ENCODE assay signal across 9 cellular contexts in genomic region chr2:236176417-236176816, GRCh38. TPM values are rescaled to one million over a fixed set of nuclear protein-coding genes. Genes with fewer than 3 reads are reported as not detected.
DNase-seq lines count a peak whose midpoint lies in the region; ATAC-seq and TF ChIP-seq lines count a peak whose summit lies in the region.
"Had no signal": no experiment of that assay in that cellular context is flagged by ENCODE, and none has a peak within 500 bp of the region (broad histone marks: within the 10 kb centered on the region; RNA-seq: fewer than 3 reads in every experiment).

No MANE protein-coding gene starts in this region.

- peaks cover 33% of the 10 kb centered on the region for H3K4me1 ChIP-seq in body of pancreas
- H3K4me1 ChIP-seq in mucosa of descending colon (ENCODE audit: low read depth) = peaks cover 14% of the 10 kb centered on the region

- 6 to 11% methylated on average over 7 of the region's 7 CpGs for WGBS in body of pancreas, 2 donors

- TF ChIP-seq POLR2A in body of pancreas (IDR thresholded peaks at IDR 0.05) = no peak

- H3K9me3 ChIP-seq in body of pancreas (no peaks in the 10 kb centered on the region), mucosa of descending colon (no peaks in the 10 kb centered on the region)

- H3K4me3 ChIP-seq in body of pancreas (no peak overlapping the region), mucosa of descending colon (no peak overlapping the region)

- TF ChIP-seq RAD21 in Ishikawa (IDR thresholded peaks at IDR 0.05; ENCODE audit: low read depth) = peak; percentile 6; the same call in 1 of the 2 replicates

- intact Hi-C loops in body of pancreas (cut with DNase I) = loop anchor here (5.0 kb wide), 1 partner anchor 409 kb away; no protein-coding TSS in a partner anchor
- intact Hi-C loops in mucosa of descending colon (cut with DNase I, micrococcal nuclease) = no loop called here

- TF ChIP-seq EP300 in Ishikawa (IDR thresholded peaks at IDR 0.05; ENCODE audit: borderline replicate concordance) = no peak

- ATAC-seq in body of pancreas = no peak
- peak; percentile 46 for ATAC-seq in mucosa of descending colon
- ATAC-seq in omental fat pad (ENCODE audit: low FRiP score) = no peak
- ATAC-seq: activated naive CD8-positive, alpha-beta T cell treated with anti-CD3 and anti-CD28 coated beads, Interleukin-2, amount 50 U/mL, for 24 hours had no signal

- H3K36me3 ChIP-seq in body of pancreas (replicated peaks in 1 of 2; ENCODE audit: insufficient read depth in 1 of 2, low read depth in 2 of 2) (no peaks in the 10 kb centered on the region), mucosa of descending colon (ENCODE audit: low read depth) (no peaks in the 10 kb centered on the region)

- no peak overlapping the region for H3K27ac ChIP-seq in body of pancreas

- H3K27me3 ChIP-seq in body of pancreas = peaks cover 0 to 63% of the 10 kb centered on the region in 2 donors

- peak in 5 of 7 experiments; percentile 12 to 36 (median 24) for TF ChIP-seq CTCF in body of pancreas (IDR thresholded peaks at IDR 0.05)
- peak; percentile 40 for TF ChIP-seq CTCF in mucosa of descending colon (IDR thresholded peaks at IDR 0.05)
- TF ChIP-seq CTCF in omental fat pad (IDR thresholded peaks at IDR 0.05) = no peak

- peak; percentile 80 for DNase-seq in ELF-1 (ENCODE audit: low read depth, low spot score)
- no peak for DNase-seq in body of pancreas
- DNase-seq in mucosa of descending colon = peak in 1 of 3 donors; percentile 34
- no peak for DNase-seq in medulla oblongata (ENCODE audit: extremely low spot score)
- no peak for DNase-seq in cerebellar nuclear complex (lab: John Stamatoyannopoulos, UW)
- DNase-seq in NCI-H510A treated with DMSO at 0.1 percent for 48 hours (lab: John Stamatoyannopoulos, UW) = no peak
- no peak for DNase-seq in omental fat pad (ENCODE audit: low spot score)
- DNase-seq: activated naive CD8-positive, alpha-beta T cell treated with anti-CD3 and anti-CD28 coated beads, Interleukin-2, amount 50 U/mL, for 24 hours had no signal

TF ChIP-seq in Ishikawa, 13 proteins besides CTCF, POLR2A, EP300 and RAD21:
- TF ChIP-seq NFIC (IDR thresholded peaks at IDR 0.05) = no peak
- no peak for TF ChIP-seq FOXM1 (IDR thresholded peaks at IDR 0.05; ENCODE audit: borderline replicate concordance, low read depth)
- TF ChIP-seq CEBPB (IDR thresholded peaks at IDR 0.05) = no peak
- no peak for TF ChIP-seq CREB1 (IDR thresholded peaks at IDR 0.05; ENCODE audit: low read depth)
- no peak for TF ChIP-seq YY1 (IDR thresholded peaks at IDR 0.05; ENCODE audit: low read depth)
- no peak for TF ChIP-seq ZBTB7A (IDR thresholded peaks at IDR 0.05; ENCODE audit: low read depth)
- no peak for TF ChIP-seq TCF12 (IDR thresholded peaks at IDR 0.05; ENCODE audit: low read depth)
- TF ChIP-seq EGR1 (IDR thresholded peaks at IDR 0.05) = no peak
- no peak for TF ChIP-seq TAF1 (IDR thresholded peaks at IDR 0.05; ENCODE audit: low read depth)
- no peak for TF ChIP-seq TEAD4 (IDR thresholded peaks at IDR 0.05)
- TF ChIP-seq, protein P1, sequence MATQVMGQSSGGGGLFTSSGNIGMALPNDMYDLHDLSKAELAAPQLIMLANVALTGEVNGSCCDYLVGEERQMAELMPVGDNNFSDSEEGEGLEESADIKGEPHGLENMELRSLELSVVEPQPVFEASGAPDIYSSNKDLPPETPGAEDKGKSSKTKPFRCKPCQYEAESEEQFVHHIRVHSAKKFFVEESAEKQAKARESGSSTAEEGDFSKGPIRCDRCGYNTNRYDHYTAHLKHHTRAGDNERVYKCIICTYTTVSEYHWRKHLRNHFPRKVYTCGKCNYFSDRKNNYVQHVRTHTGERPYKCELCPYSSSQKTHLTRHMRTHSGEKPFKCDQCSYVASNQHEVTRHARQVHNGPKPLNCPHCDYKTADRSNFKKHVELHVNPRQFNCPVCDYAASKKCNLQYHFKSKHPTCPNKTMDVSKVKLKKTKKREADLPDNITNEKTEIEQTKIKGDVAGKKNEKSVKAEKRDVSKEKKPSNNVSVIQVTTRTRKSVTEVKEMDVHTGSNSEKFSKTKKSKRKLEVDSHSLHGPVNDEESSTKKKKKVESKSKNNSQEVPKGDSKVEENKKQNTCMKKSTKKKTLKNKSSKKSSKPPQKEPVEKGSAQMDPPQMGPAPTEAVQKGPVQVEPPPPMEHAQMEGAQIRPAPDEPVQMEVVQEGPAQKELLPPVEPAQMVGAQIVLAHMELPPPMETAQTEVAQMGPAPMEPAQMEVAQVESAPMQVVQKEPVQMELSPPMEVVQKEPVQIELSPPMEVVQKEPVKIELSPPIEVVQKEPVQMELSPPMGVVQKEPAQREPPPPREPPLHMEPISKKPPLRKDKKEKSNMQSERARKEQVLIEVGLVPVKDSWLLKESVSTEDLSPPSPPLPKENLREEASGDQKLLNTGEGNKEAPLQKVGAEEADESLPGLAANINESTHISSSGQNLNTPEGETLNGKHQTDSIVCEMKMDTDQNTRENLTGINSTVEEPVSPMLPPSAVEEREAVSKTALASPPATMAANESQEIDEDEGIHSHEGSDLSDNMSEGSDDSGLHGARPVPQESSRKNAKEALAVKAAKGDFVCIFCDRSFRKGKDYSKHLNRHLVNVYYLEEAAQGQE (IDR thresholded peaks at IDR 0.05; ENCODE audit: low read depth) = no peak

RNA-seq across cellular contexts. Expression of gene GBX2, which starts 8.2 kb away (rescaled TPM):
- total RNA-seq in body of pancreas = not detected
- total RNA-seq in mucosa of descending colon = not detected
- not detected for total RNA-seq in omental fat pad

Comparison
In these comparisons a context has a peak if more than half of its experiments do, and no peak if none do; other contexts are left out.
1. CTCF ChIP-seq: peak in body of pancreas (5 of 7) and mucosa of descending colon (single experiment); none in omental fat pad (0 of 3).